ENCODE assay signal across 1 cellular context in genomic region chr15:65231306-65231705, GRCh38.
A peak's percentile ranks its signal among the peaks of the same experiment; 100 is the strongest.
TF ChIP-seq lines count a peak whose summit lies in the region.

No MANE protein-coding gene starts in this region.

TF ChIP-seq in K562, 482 proteins besides CTCF, POLR2A, EP300 and RAD21 (continued from another document and continues in another):
- no peak for TF ChIP-seq CUX1 (CRISPR knock-in tag; IDR thresholded peaks at IDR 0.05)
- TF ChIP-seq HDAC2 (IDR thresholded peaks at IDR 0.05) = no peak
- TF ChIP-seq THRAP3 (IDR thresholded peaks at IDR 0.05; ENCODE audit: borderline replicate concordance) = no peak
- TF ChIP-seq ZZZ3 (IDR thresholded peaks at IDR 0.05) = no peak
- no peak for TF ChIP-seq RERE (CRISPR knock-in tag; IDR thresholded peaks at IDR 0.05; ENCODE audit: borderline replicate concordance)
- no peak for TF ChIP-seq MGA (IDR thresholded peaks at IDR 0.05)
- TF ChIP-seq ZNF584 (CRISPR knock-in tag; IDR thresholded peaks at IDR 0.05; ENCODE audit: low read depth) = no peak
- TF ChIP-seq, protein P1, sequence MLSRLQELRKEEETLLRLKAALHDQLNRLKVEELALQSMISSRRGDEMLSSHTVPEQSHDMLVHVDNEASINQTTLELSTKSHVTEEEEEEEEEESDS (CRISPR knock-in tag; IDR thresholded peaks at IDR 0.05) = no peak
- TF ChIP-seq TRIM25 (IDR thresholded peaks at IDR 0.05; ENCODE audit: borderline replicate concordance) = no peak
- no peak for TF ChIP-seq ZC3H11A (IDR thresholded peaks at IDR 0.05; ENCODE audit: low read depth, low read length)
- no peak for TF ChIP-seq MXI1 (IDR thresholded peaks at IDR 0.05; ENCODE audit: low read depth, low read length)
- TF ChIP-seq CCAR2 (IDR thresholded peaks at IDR 0.05; ENCODE audit: low read depth, low read length) = no peak
- no peak for TF ChIP-seq BACH1 (tag; IDR thresholded peaks at IDR 0.05)
- TF ChIP-seq, protein P2, sequence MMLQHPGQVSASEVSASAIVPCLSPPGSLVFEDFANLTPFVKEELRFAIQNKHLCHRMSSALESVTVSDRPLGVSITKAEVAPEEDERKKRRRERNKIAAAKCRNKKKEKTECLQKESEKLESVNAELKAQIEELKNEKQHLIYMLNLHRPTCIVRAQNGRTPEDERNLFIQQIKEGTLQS (IDR thresholded peaks at IDR 0.05) = peak; percentile 48
- TF ChIP-seq, protein P2 (CRISPR knock-in tag; conservative IDR thresholded peaks at IDR 0.05) = no peak
- no peak for TF ChIP-seq ZFPM2 (CRISPR knock-in tag; IDR thresholded peaks at IDR 0.05)
- no peak for TF ChIP-seq NFIX (CRISPR knock-in tag; IDR thresholded peaks at IDR 0.05; ENCODE audit: low read depth)
- TF ChIP-seq STAG1 (CRISPR knock-in tag; IDR thresholded peaks at IDR 0.05; ENCODE audit: borderline replicate concordance) = no peak
- no peak for TF ChIP-seq BRD9 (IDR thresholded peaks at IDR 0.05; ENCODE audit: low read depth, partially characterized antibody)
- TF ChIP-seq, protein P3, sequence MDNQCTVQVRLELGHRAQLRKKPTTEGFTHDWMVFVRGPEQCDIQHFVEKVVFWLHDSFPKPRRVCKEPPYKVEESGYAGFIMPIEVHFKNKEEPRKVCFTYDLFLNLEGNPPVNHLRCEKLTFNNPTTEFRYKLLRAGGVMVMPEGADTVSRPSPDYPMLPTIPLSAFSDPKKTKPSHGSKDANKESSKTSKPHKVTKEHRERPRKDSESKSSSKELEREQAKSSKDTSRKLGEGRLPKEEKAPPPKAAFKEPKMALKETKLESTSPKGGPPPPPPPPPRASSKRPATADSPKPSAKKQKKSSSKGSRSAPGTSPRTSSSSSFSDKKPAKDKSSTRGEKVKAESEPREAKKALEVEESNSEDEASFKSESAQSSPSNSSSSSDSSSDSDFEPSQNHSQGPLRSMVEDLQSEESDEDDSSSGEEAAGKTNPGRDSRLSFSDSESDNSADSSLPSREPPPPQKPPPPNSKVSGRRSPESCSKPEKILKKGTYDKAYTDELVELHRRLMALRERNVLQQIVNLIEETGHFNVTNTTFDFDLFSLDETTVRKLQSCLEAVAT (IDR thresholded peaks at IDR 0.05) = 0 out of 4 replicates have a peak, but pooled peaks of 1 of the 2 experiments have one; percentile 23
- no peak for TF ChIP-seq HNRNPUL1 (IDR thresholded peaks at IDR 0.05; ENCODE audit: low read length)
- peak; percentile 37; the same call in 1 of the 2 replicates for TF ChIP-seq ZNF316 (IDR thresholded peaks at IDR 0.05)
- TF ChIP-seq EHMT2 (IDR thresholded peaks at IDR 0.05) = no peak
- TF ChIP-seq GTF2F1 (IDR thresholded peaks at IDR 0.05; ENCODE audit: low read depth, low read length) = no peak
- peak; percentile 9; the same call in 1 of the 2 replicates for TF ChIP-seq NFE2 (IDR thresholded peaks at IDR 0.05; ENCODE audit: low read depth)
- TF ChIP-seq MIER1 (IDR thresholded peaks at IDR 0.05; ENCODE audit: low read depth) = no peak
- TF ChIP-seq ESRRB (CRISPR knock-in tag; IDR thresholded peaks at IDR 0.05; ENCODE audit: borderline replicate concordance) = no peak
- no peak for TF ChIP-seq TEAD2 (tag; IDR thresholded peaks at IDR 0.05)
- TF ChIP-seq ARID1B (IDR thresholded peaks at IDR 0.05) = no peak
- TF ChIP-seq CREM (IDR thresholded peaks at IDR 0.05; ENCODE audit: low read depth) = no peak
- TF ChIP-seq ZNF707 (CRISPR knock-in tag; conservative IDR thresholded peaks at IDR 0.05) = no peak
- no peak for TF ChIP-seq ZNF696 (CRISPR knock-in tag; conservative IDR thresholded peaks at IDR 0.05)
